ENCODE assay signal across 16 cellular contexts in genomic region chr10:124888262-124888661, GRCh38. TPM values are rescaled to one million over a fixed set of nuclear protein-coding genes. Genes with fewer than 3 reads are reported as not detected.
DNase-seq lines count a peak whose midpoint lies in the region; ATAC-seq, FAIRE-seq and TF ChIP-seq lines count a peak whose summit lies in the region.
"Had no signal": no experiment of that assay in that cellular context is flagged by ENCODE, and none has a peak within 500 bp of the region (broad histone marks: within the 10 kb centered on the region; RNA-seq: fewer than 3 reads in every experiment).

No MANE protein-coding gene starts in this region.

- no peaks in the 10 kb centered on the region for H3K4me1 ChIP-seq in small intestine (ENCODE audit: control insufficient read depth in 2 of 2, insufficient read depth in 1 of 2, low read depth in 1 of 2, low read length in 1 of 2)
- H3K4me1 ChIP-seq: BLaER1, HAP-1 had no signal

- no peak for ATAC-seq in stimulated activated naive CD8-positive, alpha-beta T cell treated with anti-CD3 and anti-CD28 coated beads, Interleukin-15, Interleukin-2, amounts not matched to agents 100 U/mL and 50 U/mL, for 24 hours
- no peak for ATAC-seq in HG03457 (IDR thresholded peaks at IDR 0.05; ENCODE audit: unreplicated experiment)
- ATAC-seq: HepG2 had no signal

- TF ChIP-seq POLR2A in erythroblast (IDR thresholded peaks at IDR 0.05; ENCODE audit: low read length) = no peak

- DNase-seq in small intestine (no peak), erythroblast (lab: John Stamatoyannopoulos, UW) (no peak)
- DNase-seq in stimulated activated naive CD8-positive, alpha-beta T cell treated with anti-CD3 and anti-CD28 coated beads, Interleukin-15, Interleukin-2, amounts not matched to agents 100 U/mL and 50 U/mL, for 24 hours = no peak
- DNase-seq: CD4-positive, alpha-beta memory T cell; DND-41 had no signal

- no peak overlapping the region for H3K27ac ChIP-seq in small intestine (ENCODE audit: low read depth in 1 of 2, low read length in 1 of 2)
- H3K27ac ChIP-seq: 22Rv1, BLaER1, GM23248 had no signal

- H3K36me3 ChIP-seq in small intestine (ENCODE audit: control insufficient read depth in 2 of 2, insufficient read depth in 2 of 2, low read length in 2 of 2) = no peaks in the 10 kb centered on the region
- H3K36me3 ChIP-seq: BLaER1, HAP-1 had no signal

- H3K4me3 ChIP-seq in small intestine (ENCODE audit: low read depth in 1 of 2, low read length in 2 of 2) = no peak overlapping the region
- H3K4me3 ChIP-seq: BLaER1, GM23248, HAP-1 had no signal

- 93 to 100% (median 96%) methylated on average over 1 of the region's 1 CpG for WGBS in small intestine, 3 donors

- FAIRE-seq in A204.1 (lab: Jason Lieb, UNC) (peak; percentile 99), TTC549 (lab: Jason Lieb, UNC) (peak; percentile 96), endometrium (lab: Jason Lieb, UNC) (peak; percentile 79), small intestine (lab: Jason Lieb, UNC) (peak; percentile 82)
- FAIRE-seq: GM12891, GM19239, HepG2 had no signal

- no peaks in the 10 kb centered on the region for H3K27me3 ChIP-seq in small intestine (ENCODE audit: control insufficient read depth in 2 of 2, insufficient read depth in 2 of 2, low read length in 2 of 2)
- H3K27me3 ChIP-seq: BLaER1 had no signal

- no peaks in the 10 kb centered on the region for H3K9me3 ChIP-seq in small intestine (ENCODE audit: control insufficient read depth, low read depth)
- H3K9me3 ChIP-seq: BLaER1, HAP-1 had no signal

RNA-seq across cellular contexts. Expression of gene ZRANB1, which starts 53.7 kb away (rescaled TPM):
- polyA plus RNA-seq in small intestine = 1 to 10 TPM; 6.3 to 9.2 (median 7.1) TPM
